In genomic region chr19:33407140-33407551, GRCh38 we compare ENCODE assay signal across 12 cellular contexts. TPM values are rescaled to one million over a fixed set of nuclear protein-coding genes. Genes with fewer than 3 reads are reported as not detected.
DNase-seq lines count a peak whose midpoint lies in the region; ATAC-seq and TF ChIP-seq lines count a peak whose summit lies in the region.
"Had no signal": no experiment of that assay in that cellular context is flagged by ENCODE, and none has a peak within 500 bp of the region (broad histone marks: within the 10 kb centered on the region; RNA-seq: fewer than 3 reads in every experiment).

No MANE protein-coding gene starts in this region.

- H3K27ac Mint-ChIP-seq in CD14-positive monocyte (no peak overlapping the region), chondrocyte (ENCODE audit: unreplicated experiment) (no peak overlapping the region), neural progenitor cell (no peak overlapping the region)

- no peaks in the 10 kb centered on the region for H3K79me2 ChIP-seq in neural progenitor cell (ENCODE audit: low read depth)

- H3K36me3 Mint-ChIP-seq in CD14-positive monocyte (peaks cover 8 to 15% of the 10 kb centered on the region in 2 donors), chondrocyte (ENCODE audit: low read depth) (no peaks in the 10 kb centered on the region), neural progenitor cell (no peaks in the 10 kb centered on the region)

- no peak overlapping the region for H2AFZ ChIP-seq in neural progenitor cell (replicated peaks)

- H3K4me1 ChIP-seq in neural progenitor cell = peaks cover 4% of the 10 kb centered on the region
- H3K4me1 ChIP-seq: thyroid gland had no signal

- H3K9ac ChIP-seq in neural progenitor cell = no peak overlapping the region

- DNase-seq in CD14-positive monocyte (ENCODE audit: low spot score) (no peak), chondrocyte (ENCODE audit: low spot score) (peak; percentile 86), neural progenitor cell (ENCODE audit: low spot score) (no peak), NCI-H146 (lab: John Stamatoyannopoulos, UW) (no peak), putamen (ENCODE audit: low spot score) (no peak)
- no peak for DNase-seq in activated CD8-positive, alpha-beta memory T cell treated with anti-CD3 and anti-CD28 coated beads for 24 hours
- DNase-seq in stimulated activated CD4-positive, alpha-beta T cell treated with anti-CD3 and anti-CD28 coated beads, Interleukin-2, amount 100 ng/mL, for 48 hours = no peak
- DNase-seq: NCI-H1436 treated with DMSO at 0.1 percent for 48 hours, occipital lobe had no signal

- no peaks in the 10 kb centered on the region for H3K27me3 ChIP-seq in neural progenitor cell
- H3K27me3 ChIP-seq: esophagus muscularis mucosa, thyroid gland had no signal

- no peaks in the 10 kb centered on the region for H3K9me3 ChIP-seq in neural progenitor cell (ENCODE audit: low read depth)
- H3K9me3 ChIP-seq: esophagus muscularis mucosa, thyroid gland had no signal

- H3K27me3 Mint-ChIP-seq in CD14-positive monocyte (ENCODE audit: low read depth in 3 of 3) (peaks cover 0 to 6% (median 0%) of the 10 kb centered on the region in 3 donors), chondrocyte (ENCODE audit: low read depth) (no peaks in the 10 kb centered on the region), neural progenitor cell (ENCODE audit: insufficient read depth, low read depth) (peaks cover 4% of the 10 kb centered on the region)

- intact Hi-C loops in CD14-positive monocyte (cut with micrococcal nuclease) = loop anchor here (2.0 to 10.0 kb wide), 3 partner anchors 102 to 262 kb away; partner anchors contain the start of gene CEBPA (in 2 of the 2)

- H3K4me3 Mint-ChIP-seq in CD14-positive monocyte (no peak overlapping the region), chondrocyte (ENCODE audit: unreplicated experiment) (no peak overlapping the region), neural progenitor cell (no peak overlapping the region)

- H3K9me3 Mint-ChIP-seq in CD14-positive monocyte (no peaks in the 10 kb centered on the region), chondrocyte (ENCODE audit: low read depth) (no peaks in the 10 kb centered on the region), neural progenitor cell (no peaks in the 10 kb centered on the region)

- peak; percentile 66 for TF ChIP-seq CTCF in CD14-positive monocyte (IDR thresholded peaks at IDR 0.05)
- TF ChIP-seq CTCF in chondrocyte (IDR thresholded peaks at IDR 0.05) = peak; percentile 70
- peak; percentile 3 for TF ChIP-seq CTCF in neural progenitor cell (IDR thresholded peaks at IDR 0.05)

- no peaks in the 10 kb centered on the region for H3K36me3 ChIP-seq in neural progenitor cell
- H3K36me3 ChIP-seq: thyroid gland had no signal

- no peak overlapping the region for H3K4me3 ChIP-seq in neural progenitor cell
- H3K4me3 ChIP-seq: esophagus muscularis mucosa, thyroid gland had no signal

- H4K20me1 ChIP-seq in neural progenitor cell (ENCODE audit: low read depth) = no peaks in the 10 kb centered on the region

- ATAC-seq in HG03280 (IDR thresholded peaks at IDR 0.05; ENCODE audit: unreplicated experiment) = peak; percentile 15

- no peaks in the 10 kb centered on the region for H3F3A ChIP-seq in neural progenitor cell (ENCODE audit: low read depth)

- H3K4me2 ChIP-seq in neural progenitor cell = no peak overlapping the region

- H3K27ac ChIP-seq in neural progenitor cell = no peak overlapping the region
- H3K27ac ChIP-seq: esophagus muscularis mucosa, thyroid gland had no signal

- H3K4me1 Mint-ChIP-seq in CD14-positive monocyte (peaks cover 42% of the 10 kb centered on the region), chondrocyte (ENCODE audit: low read depth) (no peaks in the 10 kb centered on the region), neural progenitor cell (peaks cover 7% of the 10 kb centered on the region)

RNA-seq across cellular contexts. Expression of gene CEBPG, which starts 33.6 kb away (rescaled TPM):
- 10 to 100 TPM; 16.8 to 17.8 TPM for polyA plus RNA-seq in CD14-positive monocyte
- total RNA-seq in chondrocyte = 16.3 to 54.4 TPM (median 50.2 TPM) in 3 replicates
- total RNA-seq in neural progenitor cell (ENCODE audit: low replicate concordance) = 40.3 and 59.3 TPM in 2 replicates

Comparison
In these comparisons a context has a peak if more than half of its experiments do, and no peak if none do; other contexts are left out.
1. CTCF ChIP-seq: peak in every context shown above with its lines; median percentile 70 in chondrocyte; 66 in CD14-positive monocyte; 3 in neural progenitor cell.